ENCODE assay signal across 29 cellular contexts in the genomic region with DNA sequence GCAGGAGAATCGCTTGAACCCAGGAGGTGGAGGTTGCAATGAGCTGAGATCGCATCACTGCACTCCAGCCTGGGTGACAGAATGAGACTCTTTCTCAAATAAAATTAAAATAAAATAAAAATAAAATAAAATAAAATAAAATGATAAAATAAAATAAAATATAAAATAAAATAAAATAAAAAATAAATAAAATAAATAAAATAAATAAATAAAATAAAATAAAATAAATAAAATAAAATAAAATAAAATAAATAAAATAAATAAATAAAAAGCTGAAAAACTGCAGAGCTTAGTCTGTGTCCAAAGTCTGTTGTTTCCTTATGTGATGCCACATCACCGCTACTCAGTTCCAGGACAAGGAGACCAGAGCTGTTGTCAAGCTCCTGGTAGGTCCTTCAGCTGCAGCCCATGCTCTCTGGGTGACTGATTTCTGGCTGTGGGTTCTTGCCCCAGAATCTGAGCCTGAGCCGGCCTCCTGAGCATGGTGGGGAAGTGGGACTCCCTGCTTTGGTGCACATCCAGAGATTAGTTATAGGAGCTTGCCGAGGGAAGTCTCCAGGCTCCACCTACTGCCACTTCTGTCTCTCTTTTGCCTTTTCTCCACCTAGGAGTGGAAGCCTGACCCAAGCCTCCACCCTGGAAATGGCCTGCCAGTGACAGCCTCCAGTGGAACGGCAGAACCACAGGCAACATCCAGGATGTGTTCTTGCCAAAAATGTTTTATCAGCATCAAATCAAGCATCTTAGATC. TPM values are rescaled to one million over a fixed set of nuclear protein-coding genes. Genes with fewer than 3 reads are reported as not detected.
DNase-seq lines count a peak whose midpoint lies in the region; ATAC-seq and TF ChIP-seq lines count a peak whose summit lies in the region.
"Had no signal": no experiment of that assay in that cellular context is flagged by ENCODE, and none has a peak within 500 bp of the region (broad histone marks: within the 10 kb centered on the region; RNA-seq: fewer than 3 reads in every experiment).

No MANE protein-coding gene starts in this region.

- no peak overlapping the region for H3K4me3 ChIP-seq in Loucy (ENCODE audit: low read length, poor library complexity, severe bottlenecking)
- H3K4me3 ChIP-seq: cardiac muscle cell, esophagus squamous epithelium, gastrocnemius medialis, psoas muscle, stomach, tibial nerve had no signal

- no peaks in the 10 kb centered on the region for H3K27me3 ChIP-seq in Loucy (ENCODE audit: insufficient read depth, low read length, poor library complexity, severe bottlenecking)
- H3K27me3 ChIP-seq: cardiac muscle cell, esophagus squamous epithelium, gastrocnemius medialis, neutrophil, stomach, tibial nerve had no signal

- no peak overlapping the region for H3K4me2 ChIP-seq in Loucy (ENCODE audit: low read depth, low read length, poor library complexity, severe bottlenecking)

- peaks cover 0 to 2% (median 0%) of the 10 kb centered on the region in 3 donors for H3K27me3 Mint-ChIP-seq in CD14-positive monocyte (ENCODE audit: low read depth in 3 of 3)
- no peaks in the 10 kb centered on the region for H3K27me3 Mint-ChIP-seq in WTC11 (ENCODE audit: low read depth)
- no peaks in the 10 kb centered on the region for H3K27me3 Mint-ChIP-seq in activated CD4-positive, alpha-beta T cell treated with anti-CD3 and anti-CD28 coated beads, Interleukin-2, amount 10 ng/mL, durations not matched to agents 7 days and 5 days
- H3K27me3 Mint-ChIP-seq: activated B cell treated with CpG ODN at 0.5 μM for 24 hours; activated naive CD4-positive, alpha-beta T cell treated with anti-CD3 and anti-CD28 coated beads, Interleukin-2, amount 50 U/mL, for 24 hours; activated T-helper 17 cell treated with anti-CD3 and anti-CD28 coated beads, Interleukin-2, amount 50 U/mL, for 72 hours; CD4-positive, alpha-beta memory T cell had no signal

- peaks cover 0 to 5% (median 0%) of the 10 kb centered on the region in 7 donors for H3K9me3 Mint-ChIP-seq in CD14-positive monocyte
- H3K9me3 Mint-ChIP-seq in WTC11 = peaks cover 6% of the 10 kb centered on the region; the same call in 1 of the 2 replicates
- no peaks in the 10 kb centered on the region for H3K9me3 Mint-ChIP-seq in activated CD4-positive, alpha-beta T cell treated with anti-CD3 and anti-CD28 coated beads, Interleukin-2, amount 10 ng/mL, durations not matched to agents 7 days and 5 days
- H3K9me3 Mint-ChIP-seq: activated B cell treated with CpG ODN at 0.5 μM for 24 hours; activated naive CD4-positive, alpha-beta T cell treated with anti-CD3 and anti-CD28 coated beads, Interleukin-2, amount 50 U/mL, for 24 hours; activated T-helper 17 cell treated with anti-CD3 and anti-CD28 coated beads, Interleukin-2, amount 50 U/mL, for 72 hours; CD4-positive, alpha-beta memory T cell had no signal

- H3K36me3 Mint-ChIP-seq in CD14-positive monocyte = no peaks in the 10 kb centered on the region
- peaks cover 24% of the 10 kb centered on the region for H3K36me3 Mint-ChIP-seq in WTC11
- H3K36me3 Mint-ChIP-seq in activated CD4-positive, alpha-beta T cell treated with anti-CD3 and anti-CD28 coated beads, Interleukin-2, amount 10 ng/mL, durations not matched to agents 7 days and 5 days (ENCODE audit: low read depth) = no peaks in the 10 kb centered on the region
- H3K36me3 Mint-ChIP-seq: activated naive CD4-positive, alpha-beta T cell treated with anti-CD3 and anti-CD28 coated beads, Interleukin-2, amount 50 U/mL, for 24 hours; CD4-positive, alpha-beta memory T cell had no signal

- DNase-seq in CD14-positive monocyte (ENCODE audit: low spot score) (no peak), WTC11 (ENCODE audit: low spot score) (no peak), medulla oblongata (ENCODE audit: extremely low spot score) (peak; percentile 29), COLO829 (ENCODE audit: low spot score) (no peak)
- no peak for DNase-seq in activated CD4-positive, alpha-beta T cell treated with anti-CD3 and anti-CD28 coated beads, Interleukin-2, amount 10 ng/mL, durations not matched to agents 7 days and 5 days
- DNase-seq: activated B cell treated with CpG ODN at 0.5 μM for 24 hours; activated CD4-positive, alpha-beta T cell treated with anti-CD3 and anti-CD28 coated beads, Interleukin-2, amount 50 U/mL, for 48 hours; activated CD8-positive, alpha-beta memory T cell treated with anti-CD3 and anti-CD28 coated beads, Interleukin-2, amount 50 U/mL, for 4 hours; CD4-positive, alpha-beta memory T cell; DMS 273 treated with DMSO at 0.1 percent for 48 hours; esophagus squamous epithelium; gastrocnemius medialis; H7; hypothalamus; Kasumi-1; NCI-H2107; NCI-H510A; psoas muscle; stomach had no signal

- peak overlapping the region; percentile 78 for H2AFZ ChIP-seq in Loucy (ENCODE audit: low read length)

- TF ChIP-seq POLR2A in GM18505 (IDR thresholded peaks at IDR 0.05; ENCODE audit: borderline replicate concordance, extremely low read depth, insufficient read depth, insufficient read length) = no peak

- no peaks in the 10 kb centered on the region for H3K36me3 ChIP-seq in Loucy (ENCODE audit: insufficient read depth, low read length)
- H3K36me3 ChIP-seq: cardiac muscle cell, esophagus squamous epithelium, gastrocnemius medialis, neutrophil, stomach, tibial nerve had no signal

- H3K79me2 ChIP-seq in Loucy (ENCODE audit: insufficient read depth, low read length) = no peaks in the 10 kb centered on the region

- POLR2A ChIA-PET in WTC11 (lab: Charles Lee) = interaction anchor here (0.6 to 1.1 kb wide), 2 partner anchors 15 to 20 kb away, joined by 3 read pairs; no protein-coding TSS in a partner anchor
- POLR2A ChIA-PET in activated CD4-positive, alpha-beta T cell treated with anti-CD3 and anti-CD28 coated beads, Interleukin-2, amount 10 ng/mL, durations not matched to agents 7 days and 5 days (lab: Charles Lee) = no interaction called here

- no peak overlapping the region for H3K4me3 Mint-ChIP-seq in CD14-positive monocyte
- H3K4me3 Mint-ChIP-seq in WTC11 = no peak overlapping the region
- no peak overlapping the region for H3K4me3 Mint-ChIP-seq in activated CD4-positive, alpha-beta T cell treated with anti-CD3 and anti-CD28 coated beads, Interleukin-2, amount 10 ng/mL, durations not matched to agents 7 days and 5 days
- H3K4me3 Mint-ChIP-seq: activated B cell treated with CpG ODN at 0.5 μM for 24 hours; activated naive CD4-positive, alpha-beta T cell treated with anti-CD3 and anti-CD28 coated beads, Interleukin-2, amount 50 U/mL, for 24 hours; activated T-helper 17 cell treated with anti-CD3 and anti-CD28 coated beads, Interleukin-2, amount 50 U/mL, for 72 hours; CD4-positive, alpha-beta memory T cell had no signal

- CTCF ChIA-PET in WTC11 (lab: Charles Lee) = interaction anchor here (0.6 to 2.2 kb wide), 6 partner anchors 15 to 251 kb away, joined by 3 to 14 read pairs (median 4); no protein-coding TSS in a partner anchor
- CTCF ChIA-PET in activated CD4-positive, alpha-beta T cell treated with anti-CD3 and anti-CD28 coated beads, Interleukin-2, amount 10 ng/mL, durations not matched to agents 7 days and 5 days (lab: Charles Lee) = interaction anchor here (1.0 to 1.1 kb wide), 2 partner anchors 11 to 30 kb away, joined by 3 read pairs; no protein-coding TSS in a partner anchor

- H3K4me1 ChIP-seq in Loucy (ENCODE audit: insufficient read depth, low read length, poor library complexity, severe bottlenecking) = peaks cover 4% of the 10 kb centered on the region
- H3K4me1 ChIP-seq: esophagus squamous epithelium, gastrocnemius medialis, psoas muscle, stomach, tibial nerve had no signal

- H3K9me2 ChIP-seq in Loucy (replicated peaks; ENCODE audit: low read depth, low read length) = no peaks in the 10 kb centered on the region

- no peaks in the 10 kb centered on the region for H3F3A ChIP-seq in Loucy (ENCODE audit: low read depth)

- no peak for TF ChIP-seq CTCF in CD14-positive monocyte (IDR thresholded peaks at IDR 0.05)
- TF ChIP-seq CTCF in Loucy (conservative IDR thresholded peaks at IDR 0.05; ENCODE audit: low read length) = no peak
- TF ChIP-seq CTCF in WTC11 (IDR thresholded peaks at IDR 0.05) = no peak

- no peak overlapping the region for H3K9ac ChIP-seq in Loucy (ENCODE audit: low read depth, low read length, poor library complexity, severe bottlenecking)

- H3K4me1 Mint-ChIP-seq in CD14-positive monocyte (peaks cover 10% of the 10 kb centered on the region), WTC11 (peaks cover 6% of the 10 kb centered on the region)
- peaks cover 5% of the 10 kb centered on the region for H3K4me1 Mint-ChIP-seq in activated CD4-positive, alpha-beta T cell treated with anti-CD3 and anti-CD28 coated beads, Interleukin-2, amount 10 ng/mL, durations not matched to agents 7 days and 5 days
- H3K4me1 Mint-ChIP-seq: activated B cell treated with CpG ODN at 0.5 μM for 24 hours; activated naive CD4-positive, alpha-beta T cell treated with anti-CD3 and anti-CD28 coated beads, Interleukin-2, amount 50 U/mL, for 24 hours; activated T-helper 17 cell treated with anti-CD3 and anti-CD28 coated beads, Interleukin-2, amount 50 U/mL, for 72 hours; CD4-positive, alpha-beta memory T cell had no signal

- intact Hi-C loops in CD14-positive monocyte (cut with micrococcal nuclease) = no loop called here

- H3K9me3 ChIP-seq in Loucy (ENCODE audit: insufficient read depth, low read depth, low read length) = no peaks in the 10 kb centered on the region
- H3K9me3 ChIP-seq: esophagus squamous epithelium, gastrocnemius medialis, neutrophil, psoas muscle, stomach, tibial nerve had no signal

- ATAC-seq in WTC11 = peak; percentile 38; the same call in 1 of the 2 replicates
- no peak for ATAC-seq in HG02885 (IDR thresholded peaks at IDR 0.05; ENCODE audit: poor library complexity, unreplicated experiment)
- no peak for ATAC-seq in GM18505 (IDR thresholded peaks at IDR 0.05; ENCODE audit: unreplicated experiment)
- ATAC-seq: activated T-helper 17 cell treated with anti-CD3 and anti-CD28 coated beads, Interleukin-2, amount 50 U/mL, for 72 hours; gastrocnemius medialis; psoas muscle; SK-N-SH treated with all-trans-retinoic acid at 6 μM for 48 hours had no signal

- H3K27ac Mint-ChIP-seq in CD14-positive monocyte (peak overlapping the region in 6 of 7 donors; percentile 10 to 72 (median 58)), WTC11 (peak overlapping the region; percentile 91)
- no peak overlapping the region for H3K27ac Mint-ChIP-seq in activated CD4-positive, alpha-beta T cell treated with anti-CD3 and anti-CD28 coated beads, Interleukin-2, amount 10 ng/mL, durations not matched to agents 7 days and 5 days
- H3K27ac Mint-ChIP-seq: activated B cell treated with CpG ODN at 0.5 μM for 24 hours; activated naive CD4-positive, alpha-beta T cell treated with anti-CD3 and anti-CD28 coated beads, Interleukin-2, amount 50 U/mL, for 24 hours; activated T-helper 17 cell treated with anti-CD3 and anti-CD28 coated beads, Interleukin-2, amount 50 U/mL, for 72 hours; CD4-positive, alpha-beta memory T cell had no signal

- no peaks in the 10 kb centered on the region for H4K20me1 ChIP-seq in Loucy (ENCODE audit: insufficient read depth, low read length, poor library complexity, severe bottlenecking)

TF ChIP-seq in WTC11, 78 proteins besides CTCF, POLR2A, EP300 and RAD21 (continues in another document):
- TF ChIP-seq HMGA2 (CRISPR knock-in tag; IDR thresholded peaks at IDR 0.05) = peak; percentile 100

RNA-seq across cellular contexts. Expression of gene ADA2, which starts 31.3 kb away (rescaled TPM):
- 100 to 1,000 TPM; 336 to 553 TPM for polyA plus RNA-seq in CD14-positive monocyte
- total RNA-seq in WTC11 (2021) = 20.0 to 22.3 TPM (median 21.6 TPM) in 3 replicates
- 100 to 1,000 TPM; 118 to 137 TPM for total RNA-seq in activated CD4-positive, alpha-beta T cell treated with anti-CD3 and anti-CD28 coated beads, Interleukin-2, amount 10 ng/mL, durations not matched to agents 7 days and 5 days
- total RNA-seq: G401 had no signal
